Comparison of ENCODE assay signal across 17 cellular contexts in genomic region chr7:37930226-37930948, GRCh38. TPM values are rescaled to one million over a fixed set of nuclear protein-coding genes. Genes with fewer than 3 reads are reported as not detected.
A peak's percentile ranks its signal among the peaks of the same experiment; 100 is the strongest.
DNase-seq lines count a peak whose midpoint lies in the region; ATAC-seq and TF ChIP-seq lines count a peak whose summit lies in the region.
"Had no signal": no experiment of that assay in that cellular context is flagged by ENCODE, and none has a peak within 500 bp of the region (broad histone marks: within the 10 kb centered on the region; RNA-seq: fewer than 3 reads in every experiment).

No MANE protein-coding gene starts in this region.

- H3K4me3 ChIP-seq in lung (no peak overlapping the region), H7 (ENCODE audit: insufficient read depth, low read depth, low read length) (no peak overlapping the region)
- H3K4me3 ChIP-seq: right atrium auricular region had no signal

- ATAC-seq in lung (ENCODE audit: insufficient read depth, low FRiP score), result peak; percentile 82
- ATAC-seq in stimulated activated effector memory CD8-positive, alpha-beta T cell treated with anti-CD3 and anti-CD28 coated beads, Interleukin-12 subunit alpha, Interleukin-12 subunit beta, amount 100 ng/mL, for 72 hours, result no peak
- ATAC-seq in GM19463 (IDR thresholded peaks at IDR 0.05; ENCODE audit: unreplicated experiment), result no peak
- ATAC-seq: activated naive CD8-positive, alpha-beta T cell treated with anti-CD3 and anti-CD28 coated beads, Interleukin-2, amount 50 U/mL, for 24 hours had no signal

- H3K27me3 Mint-ChIP-seq in type B pancreatic cell, result no peaks in the 10 kb centered on the region
- H3K27me3 Mint-ChIP-seq: activated CD4-positive, alpha-beta memory T cell treated with anti-CD3 and anti-CD28 coated beads for 36 hours; activated naive CD8-positive, alpha-beta T cell treated with anti-CD3 and anti-CD28 coated beads, Interleukin-2, amount 50 U/mL, for 24 hours had no signal

- 76 to 90% methylated on average over 5 of the region's 5 CpGs for WGBS in lung, 2 donors

- DNase-seq in H4 (ENCODE audit: low spot score) (peak; percentile 64), cerebellar cortex (ENCODE audit: low spot score) (peak; percentile 67), lung (ENCODE audit: low spot score) (no peak), type B pancreatic cell (ENCODE audit: extremely low spot score, unreplicated experiment) (no peak), H7 (no peak)
- no peak for DNase-seq in stimulated activated effector memory CD8-positive, alpha-beta T cell treated with anti-CD3 and anti-CD28 coated beads, Interleukin-12 subunit alpha, Interleukin-12 subunit beta, amount 100 ng/mL, for 72 hours (ENCODE audit: low spot score in 2 of 2)
- DNase-seq: activated CD4-positive, alpha-beta memory T cell treated with anti-CD3 and anti-CD28 coated beads for 36 hours; activated naive CD8-positive, alpha-beta T cell treated with anti-CD3 and anti-CD28 coated beads, Interleukin-2, amount 50 U/mL, for 24 hours; CD4-positive, CD25-positive, alpha-beta regulatory T cell; IMR-90; mammary epithelial cell; NCI-H82; stimulated activated CD4-positive, alpha-beta T cell treated with anti-CD3 and anti-CD28 coated beads, Interleukin-1b, Interleukin-23, amount 100 ng/mL, for 48 hours; SW 1271 had no signal

- H3K36me3 ChIP-seq in lung (ENCODE audit: control insufficient read depth in 2 of 2, insufficient read depth in 2 of 2, low read length in 2 of 2) (peaks cover 0 to 2% of the 10 kb centered on the region in 2 donors), H7 (replicated peaks; ENCODE audit: control insufficient read depth, insufficient read depth, low read length) (no peaks in the 10 kb centered on the region)
- H3K36me3 ChIP-seq: right atrium auricular region had no signal

- H3K4me3 Mint-ChIP-seq in type B pancreatic cell, result no peak overlapping the region
- H3K4me3 Mint-ChIP-seq in stimulated activated effector memory CD8-positive, alpha-beta T cell treated with anti-CD3 and anti-CD28 coated beads, Interleukin-12 subunit alpha, Interleukin-12 subunit beta, amount 100 ng/mL, for 72 hours, result no peak overlapping the region
- H3K4me3 Mint-ChIP-seq: activated CD4-positive, alpha-beta memory T cell treated with anti-CD3 and anti-CD28 coated beads for 36 hours; activated naive CD8-positive, alpha-beta T cell treated with anti-CD3 and anti-CD28 coated beads, Interleukin-2, amount 50 U/mL, for 24 hours; CD4-positive, CD25-positive, alpha-beta regulatory T cell had no signal

- peak overlapping the region; percentile 46 for H3K27ac Mint-ChIP-seq in type B pancreatic cell
- no peak overlapping the region for H3K27ac Mint-ChIP-seq in stimulated activated effector memory CD8-positive, alpha-beta T cell treated with anti-CD3 and anti-CD28 coated beads, Interleukin-12 subunit alpha, Interleukin-12 subunit beta, amount 100 ng/mL, for 72 hours
- H3K27ac Mint-ChIP-seq: activated CD4-positive, alpha-beta memory T cell treated with anti-CD3 and anti-CD28 coated beads for 36 hours; activated naive CD8-positive, alpha-beta T cell treated with anti-CD3 and anti-CD28 coated beads, Interleukin-2, amount 50 U/mL, for 24 hours; CD4-positive, CD25-positive, alpha-beta regulatory T cell had no signal

- no peaks in the 10 kb centered on the region for H3K4me1 Mint-ChIP-seq in type B pancreatic cell (ENCODE audit: unreplicated experiment)
- no peaks in the 10 kb centered on the region for H3K4me1 Mint-ChIP-seq in stimulated activated effector memory CD8-positive, alpha-beta T cell treated with anti-CD3 and anti-CD28 coated beads, Interleukin-12 subunit alpha, Interleukin-12 subunit beta, amount 100 ng/mL, for 72 hours
- H3K4me1 Mint-ChIP-seq: activated naive CD8-positive, alpha-beta T cell treated with anti-CD3 and anti-CD28 coated beads, Interleukin-2, amount 50 U/mL, for 24 hours; CD4-positive, CD25-positive, alpha-beta regulatory T cell had no signal

- H3K27me3 ChIP-seq in lung (ENCODE audit: control insufficient read depth, insufficient read depth) (no peaks in the 10 kb centered on the region), H7 (ENCODE audit: control insufficient read depth, insufficient read depth, low read length) (no peaks in the 10 kb centered on the region)
- H3K27me3 ChIP-seq: right atrium auricular region had no signal

- H3K4me1 ChIP-seq in lung (ENCODE audit: control insufficient read depth in 2 of 2, insufficient read depth in 2 of 2, low read length in 2 of 2), result peaks cover 1 to 9% of the 10 kb centered on the region in 2 donors
- H3K4me1 ChIP-seq: right atrium auricular region had no signal

- H3K9me3 ChIP-seq in lung (ENCODE audit: control insufficient read depth in 2 of 2, insufficient read depth in 1 of 2, low read length in 1 of 2), result peaks cover 1 to 5% of the 10 kb centered on the region in 2 donors

- peak overlapping the region in 1 of 2 donors; percentile 61 for H3K27ac ChIP-seq in lung (ENCODE audit: low read depth in 1 of 2, low read length in 1 of 2)
- H3K27ac ChIP-seq: right atrium auricular region had no signal

- H3K36me3 Mint-ChIP-seq in type B pancreatic cell, result peaks cover 3% of the 10 kb centered on the region
- H3K36me3 Mint-ChIP-seq in stimulated activated effector memory CD8-positive, alpha-beta T cell treated with anti-CD3 and anti-CD28 coated beads, Interleukin-12 subunit alpha, Interleukin-12 subunit beta, amount 100 ng/mL, for 72 hours, result no peaks in the 10 kb centered on the region
- H3K36me3 Mint-ChIP-seq: activated CD4-positive, alpha-beta memory T cell treated with anti-CD3 and anti-CD28 coated beads for 36 hours; CD4-positive, CD25-positive, alpha-beta regulatory T cell had no signal

- TF ChIP-seq CTCF in lung (IDR thresholded peaks at IDR 0.05; ENCODE audit: control extremely low read depth, extremely low read depth), result no peak
- no peak for TF ChIP-seq CTCF in type B pancreatic cell (conservative IDR thresholded peaks at IDR 0.05)

- H3K9me3 Mint-ChIP-seq in type B pancreatic cell, result no peaks in the 10 kb centered on the region
- H3K9me3 Mint-ChIP-seq in stimulated activated effector memory CD8-positive, alpha-beta T cell treated with anti-CD3 and anti-CD28 coated beads, Interleukin-12 subunit alpha, Interleukin-12 subunit beta, amount 100 ng/mL, for 72 hours, result no peaks in the 10 kb centered on the region
- H3K9me3 Mint-ChIP-seq: activated naive CD8-positive, alpha-beta T cell treated with anti-CD3 and anti-CD28 coated beads, Interleukin-2, amount 50 U/mL, for 24 hours had no signal

RNA-seq across cellular contexts. Expression of gene EPDR1, which starts 9.9 kb away (rescaled TPM):
- total RNA-seq in H4 (2014; rRNA removed; shearing (Covaris generic)), result 224 and 226 TPM in 2 replicates
- total RNA-seq in lung (10 to 100 TPM; 65.2 to 93.2 TPM), type B pancreatic cell (ENCODE audit: low replicate concordance) (0.90 and 6.1 TPM in 2 replicates)
- 10 to 100 TPM; 22.5 to 33.0 TPM for polyA plus RNA-seq in lung
- total RNA-seq in H7 (2014; rRNA removed; shearing (Covaris generic)), result 7.3 and 8.3 TPM in 2 replicates
- total RNA-seq: CD4-positive, CD25-positive, alpha-beta regulatory T cell had no signal

RNA-seq across cellular contexts. Expression of gene SFRP4, which starts 13.8 kb away (rescaled TPM):
- total RNA-seq in H4 (2014; rRNA removed; shearing (Covaris generic)), result 8.3 and 10.3 TPM in 2 replicates
- total RNA-seq in lung, result 1 to 10 TPM; 2.5 to 5.3 TPM
- 1 to 10 TPM; 3.2 to 3.5 TPM for polyA plus RNA-seq in lung
- total RNA-seq in type B pancreatic cell (ENCODE audit: low replicate concordance), result 0.14 and 4.4 TPM in 2 replicates
- total RNA-seq in H7 (2014; rRNA removed; shearing (Covaris generic)), result not detected in 2 replicates
- total RNA-seq: activated CD4-positive, alpha-beta memory T cell treated with anti-CD3 and anti-CD28 coated beads for 36 hours; CD4-positive, CD25-positive, alpha-beta regulatory T cell; IMR-90; mammary epithelial cell had no signal
- polyA plus RNA-seq: CD4-positive, CD25-positive, alpha-beta regulatory T cell; IMR-90; mammary epithelial cell; neural cell had no signal

Comparison
In these comparisons a context has a peak if more than half of its experiments do, and no peak if none do; other contexts are left out.
1. DNase-seq: peak in H4 (single experiment) and cerebellar cortex (single experiment); none in lung (single experiment), type B pancreatic cell (single experiment), stimulated activated effector memory CD8-positive, alpha-beta T cell treated with anti-CD3 and anti-CD28 coated beads, Interleukin-12 subunit alpha, Interleukin-12 subunit beta, amount 100 ng/mL, for 72 hours (0 of 2) and H7 (single experiment).